Comparison of ENCODE assay signal across 1 cellular context in the genomic region with DNA sequence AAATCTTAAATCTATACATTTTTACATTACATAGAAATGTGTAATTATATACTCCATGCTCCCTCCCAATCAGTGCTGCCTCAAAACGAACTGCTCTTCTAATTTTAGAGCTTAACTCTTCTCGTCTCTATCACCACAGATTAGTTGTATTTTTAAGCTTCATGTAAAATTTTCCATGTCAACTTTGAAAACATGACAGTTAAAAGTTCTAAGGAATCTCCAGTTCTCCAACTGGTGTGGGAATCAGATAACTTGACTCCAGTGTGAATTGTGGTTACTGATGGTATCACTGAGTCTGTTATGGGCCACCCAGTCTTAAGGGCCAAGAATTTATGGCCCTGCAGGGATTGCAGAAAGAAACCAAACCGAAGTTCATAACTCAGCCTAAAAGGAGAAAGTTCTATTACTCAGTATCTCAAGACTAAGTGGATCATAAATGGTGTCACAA.
TF ChIP-seq lines count a peak whose summit lies in the region.

No MANE protein-coding gene starts in this region.

TF ChIP-seq in GM23338, 12 proteins besides CTCF, POLR2A, EP300 and RAD21:
- TF ChIP-seq, protein P1, sequence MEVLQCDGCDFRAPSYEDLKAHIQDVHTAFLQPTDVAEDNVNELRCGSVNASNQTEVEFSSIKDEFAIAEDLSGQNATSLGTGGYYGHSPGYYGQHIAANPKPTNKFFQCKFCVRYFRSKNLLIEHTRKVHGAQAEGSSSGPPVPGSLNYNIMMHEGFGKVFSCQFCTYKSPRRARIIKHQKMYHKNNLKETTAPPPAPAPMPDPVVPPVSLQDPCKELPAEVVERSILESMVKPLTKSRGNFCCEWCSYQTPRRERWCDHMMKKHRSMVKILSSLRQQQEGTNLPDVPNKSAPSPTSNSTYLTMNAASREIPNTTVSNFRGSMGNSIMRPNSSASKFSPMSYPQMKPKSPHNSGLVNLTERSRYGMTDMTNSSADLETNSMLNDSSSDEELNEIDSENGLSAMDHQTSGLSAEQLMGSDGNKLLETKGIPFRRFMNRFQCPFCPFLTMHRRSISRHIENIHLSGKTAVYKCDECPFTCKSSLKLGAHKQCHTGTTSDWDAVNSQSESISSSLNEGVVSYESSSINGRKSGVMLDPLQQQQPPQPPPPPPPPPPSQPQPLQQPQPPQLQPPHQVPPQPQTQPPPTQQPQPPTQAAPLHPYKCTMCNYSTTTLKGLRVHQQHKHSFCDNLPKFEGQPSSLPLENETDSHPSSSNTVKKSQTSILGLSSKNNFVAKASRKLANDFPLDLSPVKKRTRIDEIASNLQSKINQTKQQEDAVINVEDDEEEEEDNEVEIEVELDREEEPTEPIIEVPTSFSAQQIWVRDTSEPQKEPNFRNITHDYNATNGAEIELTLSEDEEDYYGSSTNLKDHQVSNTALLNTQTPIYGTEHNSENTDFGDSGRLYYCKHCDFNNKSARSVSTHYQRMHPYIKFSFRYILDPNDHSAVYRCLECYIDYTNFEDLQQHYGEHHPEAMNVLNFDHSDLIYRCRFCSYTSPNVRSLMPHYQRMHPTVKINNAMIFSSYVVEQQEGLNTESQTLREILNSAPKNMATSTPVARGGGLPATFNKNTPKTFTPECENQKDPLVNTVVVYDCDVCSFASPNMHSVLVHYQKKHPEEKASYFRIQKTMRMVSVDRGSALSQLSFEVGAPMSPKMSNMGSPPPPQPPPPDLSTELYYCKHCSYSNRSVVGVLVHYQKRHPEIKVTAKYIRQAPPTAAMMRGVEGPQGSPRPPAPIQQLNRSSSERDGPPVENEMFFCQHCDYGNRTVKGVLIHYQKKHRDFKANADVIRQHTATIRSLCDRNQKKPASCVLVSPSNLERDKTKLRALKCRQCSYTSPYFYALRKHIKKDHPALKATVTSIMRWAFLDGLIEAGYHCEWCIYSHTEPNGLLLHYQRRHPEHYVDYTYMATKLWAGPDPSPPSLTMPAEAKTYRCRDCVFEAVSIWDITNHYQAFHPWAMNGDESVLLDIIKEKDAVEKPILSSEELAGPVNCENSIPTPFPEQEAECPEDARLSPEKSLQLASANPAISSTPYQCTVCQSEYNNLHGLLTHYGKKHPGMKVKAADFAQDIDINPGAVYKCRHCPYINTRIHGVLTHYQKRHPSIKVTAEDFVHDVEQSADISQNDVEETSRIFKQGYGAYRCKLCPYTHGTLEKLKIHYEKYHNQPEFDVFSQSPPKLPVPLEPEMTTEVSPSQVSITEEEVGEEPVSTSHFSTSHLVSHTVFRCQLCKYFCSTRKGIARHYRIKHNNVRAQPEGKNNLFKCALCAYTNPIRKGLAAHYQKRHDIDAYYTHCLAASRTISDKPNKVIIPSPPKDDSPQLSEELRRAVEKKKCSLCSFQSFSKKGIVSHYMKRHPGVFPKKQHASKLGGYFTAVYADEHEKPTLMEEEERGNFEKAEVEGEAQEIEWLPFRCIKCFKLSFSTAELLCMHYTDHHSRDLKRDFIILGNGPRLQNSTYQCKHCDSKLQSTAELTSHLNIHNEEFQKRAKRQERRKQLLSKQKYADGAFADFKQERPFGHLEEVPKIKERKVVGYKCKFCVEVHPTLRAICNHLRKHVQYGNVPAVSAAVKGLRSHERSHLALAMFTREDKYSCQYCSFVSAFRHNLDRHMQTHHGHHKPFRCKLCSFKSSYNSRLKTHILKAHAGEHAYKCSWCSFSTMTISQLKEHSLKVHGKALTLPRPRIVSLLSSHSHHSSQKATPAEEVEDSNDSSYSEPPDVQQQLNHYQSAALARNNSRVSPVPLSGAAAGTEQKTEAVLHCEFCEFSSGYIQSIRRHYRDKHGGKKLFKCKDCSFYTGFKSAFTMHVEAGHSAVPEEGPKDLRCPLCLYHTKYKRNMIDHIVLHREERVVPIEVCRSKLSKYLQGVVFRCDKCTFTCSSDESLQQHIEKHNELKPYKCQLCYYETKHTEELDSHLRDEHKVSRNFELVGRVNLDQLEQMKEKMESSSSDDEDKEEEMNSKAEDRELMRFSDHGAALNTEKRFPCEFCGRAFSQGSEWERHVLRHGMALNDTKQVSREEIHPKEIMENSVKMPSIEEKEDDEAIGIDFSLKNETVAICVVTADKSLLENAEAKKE (CRISPR knock-in tag; IDR thresholded peaks at IDR 0.05), result no peak
- TF ChIP-seq ZNF331 (CRISPR knock-in tag; IDR thresholded peaks at IDR 0.05; ENCODE audit: low read depth) (no peak), ETS1 (IDR thresholded peaks at IDR 0.05) (no peak), CREB1 (CRISPR knock-in tag; IDR thresholded peaks at IDR 0.05; ENCODE audit: low read depth) (no peak), NANOG (IDR thresholded peaks at IDR 0.05; ENCODE audit: borderline replicate concordance) (no peak), EZH2phosphoT487 (IDR thresholded peaks at IDR 0.05; ENCODE audit: unreplicated experiment) (no peak), STAT1 (IDR thresholded peaks at IDR 0.05; ENCODE audit: unreplicated experiment) (no peak), ZNF114 (CRISPR knock-in tag; IDR thresholded peaks at IDR 0.05) (no peak), POLR2AphosphoS5 (IDR thresholded peaks at IDR 0.05; ENCODE audit: low read depth) (no peak), JUNB (IDR thresholded peaks at IDR 0.05; ENCODE audit: unreplicated experiment) (no peak), EZH2 (IDR thresholded peaks at IDR 0.05; ENCODE audit: low read depth, unreplicated experiment) (no peak)
- TF ChIP-seq, protein P2, sequence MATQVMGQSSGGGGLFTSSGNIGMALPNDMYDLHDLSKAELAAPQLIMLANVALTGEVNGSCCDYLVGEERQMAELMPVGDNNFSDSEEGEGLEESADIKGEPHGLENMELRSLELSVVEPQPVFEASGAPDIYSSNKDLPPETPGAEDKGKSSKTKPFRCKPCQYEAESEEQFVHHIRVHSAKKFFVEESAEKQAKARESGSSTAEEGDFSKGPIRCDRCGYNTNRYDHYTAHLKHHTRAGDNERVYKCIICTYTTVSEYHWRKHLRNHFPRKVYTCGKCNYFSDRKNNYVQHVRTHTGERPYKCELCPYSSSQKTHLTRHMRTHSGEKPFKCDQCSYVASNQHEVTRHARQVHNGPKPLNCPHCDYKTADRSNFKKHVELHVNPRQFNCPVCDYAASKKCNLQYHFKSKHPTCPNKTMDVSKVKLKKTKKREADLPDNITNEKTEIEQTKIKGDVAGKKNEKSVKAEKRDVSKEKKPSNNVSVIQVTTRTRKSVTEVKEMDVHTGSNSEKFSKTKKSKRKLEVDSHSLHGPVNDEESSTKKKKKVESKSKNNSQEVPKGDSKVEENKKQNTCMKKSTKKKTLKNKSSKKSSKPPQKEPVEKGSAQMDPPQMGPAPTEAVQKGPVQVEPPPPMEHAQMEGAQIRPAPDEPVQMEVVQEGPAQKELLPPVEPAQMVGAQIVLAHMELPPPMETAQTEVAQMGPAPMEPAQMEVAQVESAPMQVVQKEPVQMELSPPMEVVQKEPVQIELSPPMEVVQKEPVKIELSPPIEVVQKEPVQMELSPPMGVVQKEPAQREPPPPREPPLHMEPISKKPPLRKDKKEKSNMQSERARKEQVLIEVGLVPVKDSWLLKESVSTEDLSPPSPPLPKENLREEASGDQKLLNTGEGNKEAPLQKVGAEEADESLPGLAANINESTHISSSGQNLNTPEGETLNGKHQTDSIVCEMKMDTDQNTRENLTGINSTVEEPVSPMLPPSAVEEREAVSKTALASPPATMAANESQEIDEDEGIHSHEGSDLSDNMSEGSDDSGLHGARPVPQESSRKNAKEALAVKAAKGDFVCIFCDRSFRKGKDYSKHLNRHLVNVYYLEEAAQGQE (IDR thresholded peaks at IDR 0.05; ENCODE audit: unreplicated experiment), result no peak
